Comparison of ENCODE assay signal across 9 cellular contexts in the genomic region with DNA sequence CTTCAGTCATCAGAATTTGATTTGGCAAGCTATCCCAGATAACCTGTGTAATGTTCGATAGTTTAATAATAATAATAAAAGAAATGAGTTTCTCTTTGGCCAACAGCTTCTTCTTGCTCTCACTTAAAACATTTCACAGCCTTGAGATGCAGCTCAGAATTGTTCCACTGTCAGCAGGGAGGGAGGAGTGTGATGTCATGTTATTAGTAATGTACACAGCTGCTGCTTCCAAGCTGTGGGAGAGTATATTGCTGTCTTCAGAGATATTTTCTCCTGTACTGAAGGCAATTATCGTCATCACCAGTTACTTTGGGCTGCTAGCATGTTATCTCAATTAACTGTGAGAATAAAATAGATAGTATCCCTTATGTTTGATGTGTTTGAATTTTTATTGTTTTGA.
DNase-seq lines count a peak whose midpoint lies in the region; ATAC-seq, FAIRE-seq and TF ChIP-seq lines count a peak whose summit lies in the region.
"Had no signal": no experiment of that assay in that cellular context is flagged by ENCODE, and none has a peak within 500 bp of the region (broad histone marks: within the 10 kb centered on the region; RNA-seq: fewer than 3 reads in every experiment).

No MANE protein-coding gene starts in this region.

- H3K27me3 ChIP-seq in astrocyte (ENCODE audit: insufficient read depth, low read length) = no peaks in the 10 kb centered on the region
- no peaks in the 10 kb centered on the region for H3K27me3 ChIP-seq in heart right ventricle
- no peaks in the 10 kb centered on the region for H3K27me3 ChIP-seq in endodermal cell (ENCODE audit: control insufficient read depth, insufficient read depth, low read length, poor library complexity, severe bottlenecking)

- CTCF ChIA-PET in activated CD4-positive, alpha-beta T cell treated with anti-CD3 and anti-CD28 coated beads, Interleukin-2, amount 10 ng/mL, durations not matched to agents 7 days and 5 days (lab: Charles Lee) = interaction anchor here (2.1 kb wide), 1 partner anchor 16 kb away, joined by 5 read pairs; no protein-coding TSS in a partner anchor

- H3K9me3 Mint-ChIP-seq in astrocyte (ENCODE audit: unreplicated experiment) (no peaks in the 10 kb centered on the region), endodermal cell (no peaks in the 10 kb centered on the region)
- no peaks in the 10 kb centered on the region for H3K9me3 Mint-ChIP-seq in activated CD4-positive, alpha-beta T cell treated with anti-CD3 and anti-CD28 coated beads, Interleukin-2, amount 10 ng/mL, durations not matched to agents 7 days and 5 days
- H3K9me3 Mint-ChIP-seq: activated naive CD8-positive, alpha-beta T cell treated with anti-CD3 and anti-CD28 coated beads, Interleukin-2, amount 50 U/mL, for 24 hours had no signal

- H3K4me3 ChIP-seq in astrocyte (ENCODE audit: insufficient read depth, low read depth, low read length) (no peak overlapping the region), heart right ventricle (peak overlapping the region in 6 of 10 donors; percentile 1 to 38 (median 26)), skeletal muscle cell (ENCODE audit: low read depth, low read length) (no peak overlapping the region), endodermal cell (ENCODE audit: low read length) (no peak overlapping the region)

- DNase-seq in LHCN-M2 (ENCODE audit: low read depth) (peak; percentile 68), astrocyte (ENCODE audit: low read depth) (peak; percentile 83), heart right ventricle (no peak), skeletal muscle cell (ENCODE audit: low read depth) (peak; percentile 85), endodermal cell (no peak)
- no peak for DNase-seq in activated CD4-positive, alpha-beta T cell treated with anti-CD3 and anti-CD28 coated beads, Interleukin-2, amount 10 ng/mL, durations not matched to agents 7 days and 5 days
- DNase-seq: activated naive CD8-positive, alpha-beta T cell treated with anti-CD3 and anti-CD28 coated beads, Interleukin-2, amount 50 U/mL, for 24 hours; T-helper 1 cell had no signal

- intact Hi-C loops in heart right ventricle (cut with DNase I) = no loop called here

- H3K4me1 ChIP-seq in astrocyte (ENCODE audit: insufficient read depth, low read length) (peaks cover 18% of the 10 kb centered on the region), heart right ventricle (peaks cover 3 to 59% (median 44%) of the 10 kb centered on the region in 9 donors), endodermal cell (ENCODE audit: control insufficient read depth, insufficient read depth, low read length) (no peaks in the 10 kb centered on the region)

- TF ChIP-seq CTCF in astrocyte (IDR thresholded peaks at IDR 0.05; ENCODE audit: insufficient read depth, low read depth, low read length) (no peak), heart right ventricle (IDR thresholded peaks at IDR 0.05) (no peak), endodermal cell (conservative IDR thresholded peaks at IDR 0.05) (no peak)

- ATAC-seq in heart right ventricle (peak in 3 of 8 donors; percentile 27 to 46 (median 28)), HG03342 (IDR thresholded peaks at IDR 0.05; ENCODE audit: unreplicated experiment) (no peak)
- ATAC-seq: activated naive CD8-positive, alpha-beta T cell treated with anti-CD3 and anti-CD28 coated beads, Interleukin-2, amount 50 U/mL, for 24 hours had no signal

- FAIRE-seq in astrocyte (lab: Jason Lieb, UNC) = peak; percentile 5

- H3K36me3 Mint-ChIP-seq in astrocyte (ENCODE audit: low read depth, unreplicated experiment) = no peaks in the 10 kb centered on the region
- H3K36me3 Mint-ChIP-seq in activated CD4-positive, alpha-beta T cell treated with anti-CD3 and anti-CD28 coated beads, Interleukin-2, amount 10 ng/mL, durations not matched to agents 7 days and 5 days (ENCODE audit: low read depth) = no peaks in the 10 kb centered on the region
- no peaks in the 10 kb centered on the region for H3K36me3 Mint-ChIP-seq in endodermal cell (ENCODE audit: low read depth)

- H3K27ac ChIP-seq in astrocyte (ENCODE audit: low read depth, low read length) = no peak overlapping the region
- H3K27ac ChIP-seq in heart right ventricle = peak overlapping the region in 6 of 10 donors; percentile 26 to 82 (median 48)
- H3K27ac ChIP-seq in endodermal cell (ENCODE audit: low read depth, low read length) = no peak overlapping the region

- H3K79me2 ChIP-seq in astrocyte (ENCODE audit: insufficient read depth, low read length) = no peaks in the 10 kb centered on the region

- no peaks in the 10 kb centered on the region for H4K20me1 ChIP-seq in astrocyte (ENCODE audit: insufficient read depth, low read length)

- H3K27me3 Mint-ChIP-seq in astrocyte (ENCODE audit: low read depth, unreplicated experiment) (no peaks in the 10 kb centered on the region), endodermal cell (ENCODE audit: insufficient read depth) (no peaks in the 10 kb centered on the region)
- H3K27me3 Mint-ChIP-seq in activated CD4-positive, alpha-beta T cell treated with anti-CD3 and anti-CD28 coated beads, Interleukin-2, amount 10 ng/mL, durations not matched to agents 7 days and 5 days = peaks cover 12% of the 10 kb centered on the region

- H2AFZ ChIP-seq in astrocyte (ENCODE audit: low read depth, low read length) = no peak overlapping the region

- H3K4me2 ChIP-seq in astrocyte (ENCODE audit: low read length) = peak overlapping the region; percentile 65

- H3K4me1 Mint-ChIP-seq in astrocyte (ENCODE audit: low read depth, unreplicated experiment) = peaks cover 19% of the 10 kb centered on the region
- H3K4me1 Mint-ChIP-seq in activated CD4-positive, alpha-beta T cell treated with anti-CD3 and anti-CD28 coated beads, Interleukin-2, amount 10 ng/mL, durations not matched to agents 7 days and 5 days = peaks cover 11% of the 10 kb centered on the region
- peaks cover 14% of the 10 kb centered on the region for H3K4me1 Mint-ChIP-seq in endodermal cell

- 59 to 71% methylated on average over 2 of the region's 2 CpGs for WGBS in heart right ventricle, 2 donors
- 90 to 100% methylated on average over 1 of the region's 2 CpGs for WGBS in endodermal cell (ENCODE audit: insufficient coverage in 1 of 2, insufficient read length in 1 of 2), 2 experiments

- H3K27ac Mint-ChIP-seq in astrocyte (ENCODE audit: unreplicated experiment) (no peak overlapping the region), endodermal cell (no peak overlapping the region)
- H3K27ac Mint-ChIP-seq in activated CD4-positive, alpha-beta T cell treated with anti-CD3 and anti-CD28 coated beads, Interleukin-2, amount 10 ng/mL, durations not matched to agents 7 days and 5 days = no peak overlapping the region
- H3K27ac Mint-ChIP-seq: activated naive CD8-positive, alpha-beta T cell treated with anti-CD3 and anti-CD28 coated beads, Interleukin-2, amount 50 U/mL, for 24 hours had no signal

- H3K4me3 Mint-ChIP-seq in astrocyte (ENCODE audit: unreplicated experiment) = no peak overlapping the region
- H3K4me3 Mint-ChIP-seq in activated CD4-positive, alpha-beta T cell treated with anti-CD3 and anti-CD28 coated beads, Interleukin-2, amount 10 ng/mL, durations not matched to agents 7 days and 5 days = no peak overlapping the region
- no peak overlapping the region for H3K4me3 Mint-ChIP-seq in endodermal cell
- H3K4me3 Mint-ChIP-seq: activated naive CD8-positive, alpha-beta T cell treated with anti-CD3 and anti-CD28 coated beads, Interleukin-2, amount 50 U/mL, for 24 hours had no signal

- POLR2A ChIA-PET in activated CD4-positive, alpha-beta T cell treated with anti-CD3 and anti-CD28 coated beads, Interleukin-2, amount 10 ng/mL, durations not matched to agents 7 days and 5 days (lab: Charles Lee) = no interaction called here

- H3K9me3 ChIP-seq in astrocyte (ENCODE audit: insufficient read depth, low read depth, low read length) (no peaks in the 10 kb centered on the region), heart right ventricle (no peaks in the 10 kb centered on the region), endodermal cell (ENCODE audit: control insufficient read depth, low read length) (no peaks in the 10 kb centered on the region)

- H3K36me3 ChIP-seq in astrocyte (ENCODE audit: insufficient read depth, low read length) (no peaks in the 10 kb centered on the region), heart right ventricle (no peaks in the 10 kb centered on the region), endodermal cell (ENCODE audit: control insufficient read depth, insufficient read depth, low read length) (no peaks in the 10 kb centered on the region)

- H3K9ac ChIP-seq in astrocyte (ENCODE audit: low read length) (no peak overlapping the region), endodermal cell (ENCODE audit: extremely low read depth, low read length, poor library complexity, severe bottlenecking) (no peak overlapping the region)

Comparison
In these comparisons a context has a peak if more than half of its experiments do, and no peak if none do; other contexts are left out.
1. DNase-seq: peak in LHCN-M2 (single experiment), astrocyte (single experiment) and skeletal muscle cell (single experiment); none in heart right ventricle (0 of 2), activated CD4-positive, alpha-beta T cell treated with anti-CD3 and anti-CD28 coated beads, Interleukin-2, amount 10 ng/mL, durations not matched to agents 7 days and 5 days (single experiment) and endodermal cell (single experiment).
2. H3K27ac ChIP-seq: peak in heart right ventricle (6 of 10); none in astrocyte (single experiment) and endodermal cell (single experiment).
3. H3K4me3 ChIP-seq: peak in heart right ventricle (6 of 10); none in astrocyte (single experiment), skeletal muscle cell (single experiment) and endodermal cell (single experiment).